22 cellular contexts compared by ENCODE assay signal in genomic region chr4:48300004-48300403, GRCh38.
"Had no signal": no experiment of that assay in that cellular context is flagged by ENCODE, and none has a peak within 500 bp of the region (broad histone marks: within the 10 kb centered on the region; RNA-seq: fewer than 3 reads in every experiment).

No MANE protein-coding gene starts in this region.

- ATAC-seq: activated CD8-positive, alpha-beta T cell treated with anti-CD3 and anti-CD28 coated beads for 36 hours; activated naive CD4-positive, alpha-beta T cell treated with anti-CD3 and anti-CD28 coated beads, Interleukin-2, amount 50 U/mL, for 72 hours; activated T-cell treated with anti-CD3 and anti-CD28 coated beads, Interleukin-2, amount 50 U/mL, for 4 hours; left ventricle myocardium superior; naive thymus-derived CD8-positive, alpha-beta T cell; stimulated activated naive CD8-positive, alpha-beta T cell treated with anti-CD3 and anti-CD28 coated beads, Interleukin-15, Interleukin-2, amounts not matched to agents 100 U/mL and 50 U/mL, for 24 hours; T-helper 17 cell; WTC11 had no signal

- H3K9me3 Mint-ChIP-seq: activated CD8-positive, alpha-beta T cell treated with anti-CD3 and anti-CD28 coated beads for 36 hours; activated naive CD4-positive, alpha-beta T cell treated with anti-CD3 and anti-CD28 coated beads, Interleukin-2, amount 50 U/mL, for 72 hours; activated T-cell treated with anti-CD3 and anti-CD28 coated beads, Interleukin-2, amount 50 U/mL, for 4 hours; brain; naive thymus-derived CD8-positive, alpha-beta T cell; WTC11 had no signal

- H3K4me1 Mint-ChIP-seq: brain had no signal

- H3K36me3 Mint-ChIP-seq: activated naive CD4-positive, alpha-beta T cell treated with anti-CD3 and anti-CD28 coated beads, Interleukin-2, amount 50 U/mL, for 72 hours; brain; naive thymus-derived CD8-positive, alpha-beta T cell; WTC11 had no signal

- DNase-seq: activated CD4-positive, alpha-beta T cell treated with anti-CD3 and anti-CD28 coated beads for 48 hours; activated CD8-positive, alpha-beta T cell treated with anti-CD3 and anti-CD28 coated beads for 36 hours; activated effector memory CD4-positive, alpha-beta T cell treated with anti-CD3 and anti-CD28 coated beads, Interleukin-2, amount 50 U/mL, for 16 hours; activated T-cell treated with anti-CD3 and anti-CD28 coated beads, Interleukin-2, amount 50 U/mL, for 4 hours; amniotic stem cell; central memory CD4-positive, alpha-beta T cell; cortex of kidney; effector CD8-positive, alpha-beta T cell; hypothalamus; kidney glomerular epithelial cell; left ventricle myocardium superior; mesenchymal stem cell; naive thymus-derived CD8-positive, alpha-beta T cell; small intestine; stimulated activated CD4-positive, alpha-beta T cell treated with anti-CD3 and anti-CD28 coated beads, Interleukin-4, amount 100 ng/mL, for 24 hours; stimulated activated naive CD8-positive, alpha-beta T cell treated with anti-CD3 and anti-CD28 coated beads, Interleukin-15, Interleukin-2, amounts not matched to agents 100 U/mL and 50 U/mL, for 24 hours; T-helper 17 cell; trophoblast cell had no signal

- H3K4me3 ChIP-seq: suprapubic skin had no signal

- H3K4me3 Mint-ChIP-seq: activated CD8-positive, alpha-beta T cell treated with anti-CD3 and anti-CD28 coated beads for 36 hours; activated T-cell treated with anti-CD3 and anti-CD28 coated beads, Interleukin-2, amount 50 U/mL, for 4 hours; brain; naive thymus-derived CD8-positive, alpha-beta T cell; T-helper 17 cell; WTC11 had no signal

- H3K27ac Mint-ChIP-seq: activated CD8-positive, alpha-beta T cell treated with anti-CD3 and anti-CD28 coated beads for 36 hours; activated naive CD4-positive, alpha-beta T cell treated with anti-CD3 and anti-CD28 coated beads, Interleukin-2, amount 50 U/mL, for 72 hours; brain; naive thymus-derived CD8-positive, alpha-beta T cell; T-helper 17 cell; WTC11 had no signal
